33 cellular contexts compared by ENCODE assay signal in genomic region chr9:14139287-14139686, GRCh38.
"Had no signal": no experiment of that assay in that cellular context is flagged by ENCODE, and none has a peak within 500 bp of the region (broad histone marks: within the 10 kb centered on the region; RNA-seq: fewer than 3 reads in every experiment).

No MANE protein-coding gene starts in this region.

- ATAC-seq: activated CD4-positive, alpha-beta T cell treated with anti-CD3 and anti-CD28 coated beads for 36 hours; activated T-helper 17 cell treated with anti-CD3 and anti-CD28 coated beads, Interleukin-2, amount 50 U/mL, for 72 hours; esophagus mucosa; T-helper 17 cell had no signal

- H3K4me3 Mint-ChIP-seq: activated CD4-positive, alpha-beta memory T cell treated with anti-CD3 and anti-CD28 coated beads for 36 hours; activated CD4-positive, alpha-beta T cell treated with anti-CD3 and anti-CD28 coated beads for 36 hours; activated CD4-positive, alpha-beta T cell treated with anti-CD3 and anti-CD28 coated beads, Interleukin-2, amount 10 ng/mL, durations not matched to agents 24 days and 14 days; activated naive CD8-positive, alpha-beta T cell; activated T-cell treated with anti-CD3 and anti-CD28 coated beads, Interleukin-2, amount 50 U/mL, for 24 hours; activated T-helper 17 cell treated with anti-CD3 and anti-CD28 coated beads, Interleukin-2, amount 50 U/mL, for 72 hours; central memory CD8-positive, alpha-beta T cell; dendritic cell treated with granulocyte-macrophage colony-stimulating factor and Interleukin-4, amounts not matched to agents 40 ng/mL and 50 ng/mL, for 4 days; endodermal cell; T-helper 17 cell; T-helper 2 cell treated with Interferon-gamma antibody and Interleukin-4, amounts not matched to agents 5 μg/mL and 100 μg/mL, for 36 hours had no signal

- H3K27me3 ChIP-seq: brain microvascular endothelial cell, dorsolateral prefrontal cortex had no signal

- FAIRE-seq: astrocyte, bronchial epithelial cell, frontal cortex had no signal

- H3K36me3 Mint-ChIP-seq: activated CD4-positive, alpha-beta memory T cell treated with anti-CD3 and anti-CD28 coated beads for 36 hours; activated naive CD8-positive, alpha-beta T cell had no signal

- H3K4me1 Mint-ChIP-seq: activated CD4-positive, alpha-beta T cell treated with anti-CD3 and anti-CD28 coated beads for 36 hours; activated CD4-positive, alpha-beta T cell treated with anti-CD3 and anti-CD28 coated beads, Interleukin-2, amount 10 ng/mL, durations not matched to agents 24 days and 14 days; activated T-helper 17 cell treated with anti-CD3 and anti-CD28 coated beads, Interleukin-2, amount 50 U/mL, for 72 hours; central memory CD8-positive, alpha-beta T cell; T-helper 17 cell had no signal

- H3K27ac Mint-ChIP-seq: activated CD4-positive, alpha-beta memory T cell treated with anti-CD3 and anti-CD28 coated beads for 36 hours; activated CD4-positive, alpha-beta T cell treated with anti-CD3 and anti-CD28 coated beads for 36 hours; activated CD4-positive, alpha-beta T cell treated with anti-CD3 and anti-CD28 coated beads, Interleukin-2, amount 10 ng/mL, durations not matched to agents 24 days and 14 days; activated naive CD8-positive, alpha-beta T cell; activated T-cell treated with anti-CD3 and anti-CD28 coated beads, Interleukin-2, amount 50 U/mL, for 24 hours; activated T-helper 17 cell treated with anti-CD3 and anti-CD28 coated beads, Interleukin-2, amount 50 U/mL, for 72 hours; dendritic cell treated with granulocyte-macrophage colony-stimulating factor and Interleukin-4, amounts not matched to agents 40 ng/mL and 50 ng/mL, for 4 days; endodermal cell; T-helper 17 cell; T-helper 2 cell treated with Interferon-gamma antibody and Interleukin-4, amounts not matched to agents 5 μg/mL and 100 μg/mL, for 36 hours had no signal

- H3K27me3 Mint-ChIP-seq: activated CD4-positive, alpha-beta memory T cell treated with anti-CD3 and anti-CD28 coated beads for 36 hours; activated CD4-positive, alpha-beta T cell treated with anti-CD3 and anti-CD28 coated beads for 36 hours; activated CD4-positive, alpha-beta T cell treated with anti-CD3 and anti-CD28 coated beads, Interleukin-2, amount 10 ng/mL, durations not matched to agents 24 days and 14 days; activated naive CD8-positive, alpha-beta T cell; activated T-cell treated with anti-CD3 and anti-CD28 coated beads, Interleukin-2, amount 50 U/mL, for 24 hours; central memory CD8-positive, alpha-beta T cell; dendritic cell treated with granulocyte-macrophage colony-stimulating factor and Interleukin-4, amounts not matched to agents 40 ng/mL and 50 ng/mL, for 4 days had no signal

- H3K4me3 ChIP-seq: coronary artery, dorsolateral prefrontal cortex had no signal

- DNase-seq: activated CD4-positive, alpha-beta memory T cell treated with anti-CD3 and anti-CD28 coated beads for 36 hours; activated CD4-positive, alpha-beta T cell treated with anti-CD3 and anti-CD28 coated beads for 36 hours; activated CD4-positive, alpha-beta T cell treated with anti-CD3 and anti-CD28 coated beads, Interleukin-2, amount 10 ng/mL, durations not matched to agents 24 days and 14 days; activated CD4-positive, CD25-positive, alpha-beta regulatory T cell; activated CD4-positive, CD25-positive, alpha-beta regulatory T cell treated with anti-CD3 and anti-CD28 coated beads, Interleukin-2, amount 50 U/mL, for 72 hours; activated CD8-positive, alpha-beta memory T cell treated with anti-CD3 and anti-CD28 coated beads, Interleukin-2, amount 50 U/mL, for 48 hours; activated effector memory CD4-positive, alpha-beta T cell treated with Interleukin-2 at 50 U/mL for 16 hours; activated gamma-delta T cell treated with Interleukin-2 at 50 U/mL for 16 hours; activated naive CD4-positive, alpha-beta T cell treated with anti-CD3 and anti-CD28 coated beads, Interleukin-2, amount 50 U/mL, for 16 hours; activated naive CD4-positive, alpha-beta T cell treated with Interleukin-2 at 50 U/mL for 16 hours; activated T-cell treated with anti-CD3 and anti-CD28 coated beads for 4 hours; activated T-cell treated with anti-CD3 and anti-CD28 coated beads, Interleukin-2, amount 50 U/mL, for 24 hours; amniotic stem cell; anterior cingulate cortex; brain microvascular endothelial cell; dorsolateral prefrontal cortex; effector memory CD4-positive, alpha-beta T cell; endodermal cell; foreskin fibroblast; head of caudate nucleus; T-helper 1 cell; T-helper 17 cell; T1000 had no signal

- H3K36me3 ChIP-seq: brain microvascular endothelial cell had no signal

- H3K9me3 Mint-ChIP-seq: activated CD4-positive, alpha-beta memory T cell treated with anti-CD3 and anti-CD28 coated beads for 36 hours; activated CD4-positive, alpha-beta T cell treated with anti-CD3 and anti-CD28 coated beads, Interleukin-2, amount 10 ng/mL, durations not matched to agents 24 days and 14 days; central memory CD8-positive, alpha-beta T cell; dendritic cell treated with granulocyte-macrophage colony-stimulating factor and Interleukin-4, amounts not matched to agents 40 ng/mL and 50 ng/mL, for 4 days; endodermal cell; T-helper 2 cell treated with Interferon-gamma antibody and Interleukin-4, amounts not matched to agents 5 μg/mL and 100 μg/mL, for 36 hours had no signal

- H3K27ac ChIP-seq: brain microvascular endothelial cell, coronary artery, dorsolateral prefrontal cortex had no signal
